Comparison of ENCODE assay signal across 2 cellular contexts in the genomic region with DNA sequence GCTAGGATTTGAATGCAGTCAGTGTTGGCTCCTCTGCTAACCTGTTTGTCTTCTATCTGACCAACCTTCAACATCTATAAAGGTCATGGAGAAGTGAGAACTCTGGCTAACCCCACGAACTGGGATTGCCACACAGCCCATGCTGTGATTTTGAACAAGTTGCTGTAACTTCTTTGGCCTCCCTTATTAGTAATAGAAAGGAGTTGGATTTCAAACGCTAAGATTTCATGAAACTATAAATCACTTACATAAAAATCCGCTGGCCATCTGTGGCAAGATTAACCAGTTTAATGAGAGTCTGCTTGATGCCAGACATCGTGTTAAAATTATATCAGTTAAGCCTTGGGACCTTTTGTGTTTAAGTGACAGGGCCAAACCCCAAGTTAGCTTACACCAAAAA.
A peak's percentile ranks its signal among the peaks of the same experiment; 100 is the strongest.
TF ChIP-seq lines count a peak whose summit lies in the region.

No MANE protein-coding gene starts in this region.

TF ChIP-seq in liver, 16 proteins besides CTCF, POLR2A, EP300 and RAD21:
- TF ChIP-seq, protein P1, sequence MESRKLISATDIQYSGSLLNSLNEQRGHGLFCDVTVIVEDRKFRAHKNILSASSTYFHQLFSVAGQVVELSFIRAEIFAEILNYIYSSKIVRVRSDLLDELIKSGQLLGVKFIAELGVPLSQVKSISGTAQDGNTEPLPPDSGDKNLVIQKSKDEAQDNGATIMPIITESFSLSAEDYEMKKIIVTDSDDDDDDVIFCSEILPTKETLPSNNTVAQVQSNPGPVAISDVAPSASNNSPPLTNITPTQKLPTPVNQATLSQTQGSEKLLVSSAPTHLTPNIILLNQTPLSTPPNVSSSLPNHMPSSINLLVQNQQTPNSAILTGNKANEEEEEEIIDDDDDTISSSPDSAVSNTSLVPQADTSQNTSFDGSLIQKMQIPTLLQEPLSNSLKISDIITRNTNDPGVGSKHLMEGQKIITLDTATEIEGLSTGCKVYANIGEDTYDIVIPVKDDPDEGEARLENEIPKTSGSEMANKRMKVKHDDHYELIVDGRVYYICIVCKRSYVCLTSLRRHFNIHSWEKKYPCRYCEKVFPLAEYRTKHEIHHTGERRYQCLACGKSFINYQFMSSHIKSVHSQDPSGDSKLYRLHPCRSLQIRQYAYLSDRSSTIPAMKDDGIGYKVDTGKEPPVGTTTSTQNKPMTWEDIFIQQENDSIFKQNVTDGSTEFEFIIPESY (IDR thresholded peaks at IDR 0.05), result peak; percentile 79
- TF ChIP-seq HNF4A (conservative IDR thresholded peaks at IDR 0.05) (peak; percentile 81 to 84), GABPA (IDR thresholded peaks at IDR 0.05 in 1 of 2, conservative IDR thresholded peaks at IDR 0.05 in 1 of 2) (no peak), RXRA (IDR thresholded peaks at IDR 0.05) (peak; percentile 97), HNF4G (IDR thresholded peaks at IDR 0.05) (no peak), FOXA1 (IDR thresholded peaks at IDR 0.05) (no peak), SP1 (IDR thresholded peaks at IDR 0.05) (peak; percentile 82), TAF1 (conservative IDR thresholded peaks at IDR 0.05) (no peak), JUND (IDR thresholded peaks at IDR 0.05) (peak; percentile 20 to 81), NR2F2 (IDR thresholded peaks at IDR 0.05) (peak; percentile 66), EGR1 (IDR thresholded peaks at IDR 0.05; ENCODE audit: low read depth in 2 of 2) (peak in 1 of 2 donors; percentile 45), YY1 (IDR thresholded peaks at IDR 0.05) (peak; percentile 73), FOXA2 (IDR thresholded peaks at IDR 0.05) (peak; percentile 42)
- TF ChIP-seq, protein P2, sequence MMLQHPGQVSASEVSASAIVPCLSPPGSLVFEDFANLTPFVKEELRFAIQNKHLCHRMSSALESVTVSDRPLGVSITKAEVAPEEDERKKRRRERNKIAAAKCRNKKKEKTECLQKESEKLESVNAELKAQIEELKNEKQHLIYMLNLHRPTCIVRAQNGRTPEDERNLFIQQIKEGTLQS (IDR thresholded peaks at IDR 0.05), result no peak
- TF ChIP-seq, protein P3, sequence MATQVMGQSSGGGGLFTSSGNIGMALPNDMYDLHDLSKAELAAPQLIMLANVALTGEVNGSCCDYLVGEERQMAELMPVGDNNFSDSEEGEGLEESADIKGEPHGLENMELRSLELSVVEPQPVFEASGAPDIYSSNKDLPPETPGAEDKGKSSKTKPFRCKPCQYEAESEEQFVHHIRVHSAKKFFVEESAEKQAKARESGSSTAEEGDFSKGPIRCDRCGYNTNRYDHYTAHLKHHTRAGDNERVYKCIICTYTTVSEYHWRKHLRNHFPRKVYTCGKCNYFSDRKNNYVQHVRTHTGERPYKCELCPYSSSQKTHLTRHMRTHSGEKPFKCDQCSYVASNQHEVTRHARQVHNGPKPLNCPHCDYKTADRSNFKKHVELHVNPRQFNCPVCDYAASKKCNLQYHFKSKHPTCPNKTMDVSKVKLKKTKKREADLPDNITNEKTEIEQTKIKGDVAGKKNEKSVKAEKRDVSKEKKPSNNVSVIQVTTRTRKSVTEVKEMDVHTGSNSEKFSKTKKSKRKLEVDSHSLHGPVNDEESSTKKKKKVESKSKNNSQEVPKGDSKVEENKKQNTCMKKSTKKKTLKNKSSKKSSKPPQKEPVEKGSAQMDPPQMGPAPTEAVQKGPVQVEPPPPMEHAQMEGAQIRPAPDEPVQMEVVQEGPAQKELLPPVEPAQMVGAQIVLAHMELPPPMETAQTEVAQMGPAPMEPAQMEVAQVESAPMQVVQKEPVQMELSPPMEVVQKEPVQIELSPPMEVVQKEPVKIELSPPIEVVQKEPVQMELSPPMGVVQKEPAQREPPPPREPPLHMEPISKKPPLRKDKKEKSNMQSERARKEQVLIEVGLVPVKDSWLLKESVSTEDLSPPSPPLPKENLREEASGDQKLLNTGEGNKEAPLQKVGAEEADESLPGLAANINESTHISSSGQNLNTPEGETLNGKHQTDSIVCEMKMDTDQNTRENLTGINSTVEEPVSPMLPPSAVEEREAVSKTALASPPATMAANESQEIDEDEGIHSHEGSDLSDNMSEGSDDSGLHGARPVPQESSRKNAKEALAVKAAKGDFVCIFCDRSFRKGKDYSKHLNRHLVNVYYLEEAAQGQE (IDR thresholded peaks at IDR 0.05), result no peak
- TF ChIP-seq, protein P4, sequence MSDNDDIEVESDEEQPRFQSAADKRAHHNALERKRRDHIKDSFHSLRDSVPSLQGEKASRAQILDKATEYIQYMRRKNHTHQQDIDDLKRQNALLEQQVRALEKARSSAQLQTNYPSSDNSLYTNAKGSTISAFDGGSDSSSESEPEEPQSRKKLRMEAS (IDR thresholded peaks at IDR 0.05), result peak; percentile 79
TF ChIP-seq in liver: peak in this region for 10.

TF ChIP-seq in SK-N-SH treated with all-trans-retinoic acid at 6 μM for 48 hours, 23 proteins besides CTCF, POLR2A, EP300 and RAD21 (continued from another document):
- TF ChIP-seq, protein P5, sequence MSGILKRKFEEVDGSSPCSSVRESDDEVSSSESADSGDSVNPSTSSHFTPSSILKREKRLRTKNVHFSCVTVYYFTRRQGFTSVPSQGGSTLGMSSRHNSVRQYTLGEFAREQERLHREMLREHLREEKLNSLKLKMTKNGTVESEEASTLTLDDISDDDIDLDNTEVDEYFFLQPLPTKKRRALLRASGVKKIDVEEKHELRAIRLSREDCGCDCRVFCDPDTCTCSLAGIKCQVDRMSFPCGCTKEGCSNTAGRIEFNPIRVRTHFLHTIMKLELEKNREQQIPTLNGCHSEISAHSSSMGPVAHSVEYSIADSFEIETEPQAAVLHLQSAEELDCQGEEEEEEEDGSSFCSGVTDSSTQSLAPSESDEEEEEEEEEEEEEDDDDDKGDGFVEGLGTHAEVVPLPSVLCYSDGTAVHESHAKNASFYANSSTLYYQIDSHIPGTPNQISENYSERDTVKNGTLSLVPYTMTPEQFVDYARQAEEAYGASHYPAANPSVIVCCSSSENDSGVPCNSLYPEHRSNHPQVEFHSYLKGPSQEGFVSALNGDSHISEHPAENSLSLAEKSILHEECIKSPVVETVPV (CRISPR knock-in tag; IDR thresholded peaks at IDR 0.05), result no peak
- no peak for TF ChIP-seq OSR1 (CRISPR knock-in tag; IDR thresholded peaks at IDR 0.05)
- no peak for TF ChIP-seq ARNTL (CRISPR knock-in tag; IDR thresholded peaks at IDR 0.05; ENCODE audit: borderline replicate concordance, low read depth)
- TF ChIP-seq, protein P6, sequence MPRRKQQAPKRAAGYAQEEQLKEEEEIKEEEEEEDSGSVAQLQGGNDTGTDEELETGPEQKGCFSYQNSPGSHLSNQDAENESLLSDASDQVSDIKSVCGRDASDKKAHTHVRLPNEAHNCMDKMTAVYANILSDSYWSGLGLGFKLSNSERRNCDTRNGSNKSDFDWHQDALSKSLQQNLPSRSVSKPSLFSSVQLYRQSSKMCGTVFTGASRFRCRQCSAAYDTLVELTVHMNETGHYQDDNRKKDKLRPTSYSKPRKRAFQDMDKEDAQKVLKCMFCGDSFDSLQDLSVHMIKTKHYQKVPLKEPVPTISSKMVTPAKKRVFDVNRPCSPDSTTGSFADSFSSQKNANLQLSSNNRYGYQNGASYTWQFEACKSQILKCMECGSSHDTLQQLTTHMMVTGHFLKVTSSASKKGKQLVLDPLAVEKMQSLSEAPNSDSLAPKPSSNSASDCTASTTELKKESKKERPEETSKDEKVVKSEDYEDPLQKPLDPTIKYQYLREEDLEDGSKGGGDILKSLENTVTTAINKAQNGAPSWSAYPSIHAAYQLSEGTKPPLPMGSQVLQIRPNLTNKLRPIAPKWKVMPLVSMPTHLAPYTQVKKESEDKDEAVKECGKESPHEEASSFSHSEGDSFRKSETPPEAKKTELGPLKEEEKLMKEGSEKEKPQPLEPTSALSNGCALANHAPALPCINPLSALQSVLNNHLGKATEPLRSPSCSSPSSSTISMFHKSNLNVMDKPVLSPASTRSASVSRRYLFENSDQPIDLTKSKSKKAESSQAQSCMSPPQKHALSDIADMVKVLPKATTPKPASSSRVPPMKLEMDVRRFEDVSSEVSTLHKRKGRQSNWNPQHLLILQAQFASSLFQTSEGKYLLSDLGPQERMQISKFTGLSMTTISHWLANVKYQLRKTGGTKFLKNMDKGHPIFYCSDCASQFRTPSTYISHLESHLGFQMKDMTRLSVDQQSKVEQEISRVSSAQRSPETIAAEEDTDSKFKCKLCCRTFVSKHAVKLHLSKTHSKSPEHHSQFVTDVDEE (CRISPR knock-in tag; IDR thresholded peaks at IDR 0.05), result no peak
- TF ChIP-seq ZNF70 (CRISPR knock-in tag; IDR thresholded peaks at IDR 0.05), result no peak
- TF ChIP-seq ESRRG (CRISPR knock-in tag; IDR thresholded peaks at IDR 0.05), result no peak
- TF ChIP-seq, protein P7, sequence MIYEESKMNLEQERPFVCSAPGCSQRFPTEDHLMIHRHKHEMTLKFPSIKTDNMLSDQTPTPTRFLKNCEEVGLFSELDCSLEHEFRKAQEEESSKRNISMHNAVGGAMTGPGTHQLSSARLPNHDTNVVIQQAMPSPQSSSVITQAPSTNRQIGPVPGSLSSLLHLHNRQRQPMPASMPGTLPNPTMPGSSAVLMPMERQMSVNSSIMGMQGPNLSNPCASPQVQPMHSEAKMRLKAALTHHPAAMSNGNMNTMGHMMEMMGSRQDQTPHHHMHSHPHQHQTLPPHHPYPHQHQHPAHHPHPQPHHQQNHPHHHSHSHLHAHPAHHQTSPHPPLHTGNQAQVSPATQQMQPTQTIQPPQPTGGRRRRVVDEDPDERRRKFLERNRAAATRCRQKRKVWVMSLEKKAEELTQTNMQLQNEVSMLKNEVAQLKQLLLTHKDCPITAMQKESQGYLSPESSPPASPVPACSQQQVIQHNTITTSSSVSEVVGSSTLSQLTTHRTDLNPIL (CRISPR knock-in tag; IDR thresholded peaks at IDR 0.05; ENCODE audit: low read depth), result no peak
- TF ChIP-seq ZNF565 (CRISPR knock-in tag; conservative IDR thresholded peaks at IDR 0.05; ENCODE audit: low read depth), result no peak
- TF ChIP-seq, protein P8, sequence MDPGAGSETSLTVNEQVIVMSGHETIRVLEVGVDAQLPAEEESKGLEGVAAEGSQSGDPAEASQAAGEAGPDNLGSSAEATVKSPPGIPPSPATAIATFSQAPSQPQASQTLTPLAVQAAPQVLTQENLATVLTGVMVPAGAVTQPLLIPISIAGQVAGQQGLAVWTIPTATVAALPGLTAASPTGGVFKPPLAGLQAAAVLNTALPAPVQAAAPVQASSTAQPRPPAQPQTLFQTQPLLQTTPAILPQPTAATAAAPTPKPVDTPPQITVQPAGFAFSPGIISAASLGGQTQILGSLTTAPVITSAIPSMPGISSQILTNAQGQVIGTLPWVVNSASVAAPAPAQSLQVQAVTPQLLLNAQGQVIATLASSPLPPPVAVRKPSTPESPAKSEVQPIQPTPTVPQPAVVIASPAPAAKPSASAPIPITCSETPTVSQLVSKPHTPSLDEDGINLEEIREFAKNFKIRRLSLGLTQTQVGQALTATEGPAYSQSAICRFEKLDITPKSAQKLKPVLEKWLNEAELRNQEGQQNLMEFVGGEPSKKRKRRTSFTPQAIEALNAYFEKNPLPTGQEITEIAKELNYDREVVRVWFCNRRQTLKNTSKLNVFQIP (CRISPR knock-in tag; IDR thresholded peaks at IDR 0.05; ENCODE audit: borderline replicate concordance, low read depth), result no peak
- no peak for TF ChIP-seq ZC3H10 (CRISPR knock-in tag; IDR thresholded peaks at IDR 0.05)
- no peak for TF ChIP-seq SNAI2 (CRISPR knock-in tag; IDR thresholded peaks at IDR 0.05)
- no peak for TF ChIP-seq GLIS3 (CRISPR knock-in tag; IDR thresholded peaks at IDR 0.05)
- no peak for TF ChIP-seq CSDC2 (CRISPR knock-in tag; IDR thresholded peaks at IDR 0.05)
